8 cellular contexts compared by ENCODE assay signal in the genomic region with DNA sequence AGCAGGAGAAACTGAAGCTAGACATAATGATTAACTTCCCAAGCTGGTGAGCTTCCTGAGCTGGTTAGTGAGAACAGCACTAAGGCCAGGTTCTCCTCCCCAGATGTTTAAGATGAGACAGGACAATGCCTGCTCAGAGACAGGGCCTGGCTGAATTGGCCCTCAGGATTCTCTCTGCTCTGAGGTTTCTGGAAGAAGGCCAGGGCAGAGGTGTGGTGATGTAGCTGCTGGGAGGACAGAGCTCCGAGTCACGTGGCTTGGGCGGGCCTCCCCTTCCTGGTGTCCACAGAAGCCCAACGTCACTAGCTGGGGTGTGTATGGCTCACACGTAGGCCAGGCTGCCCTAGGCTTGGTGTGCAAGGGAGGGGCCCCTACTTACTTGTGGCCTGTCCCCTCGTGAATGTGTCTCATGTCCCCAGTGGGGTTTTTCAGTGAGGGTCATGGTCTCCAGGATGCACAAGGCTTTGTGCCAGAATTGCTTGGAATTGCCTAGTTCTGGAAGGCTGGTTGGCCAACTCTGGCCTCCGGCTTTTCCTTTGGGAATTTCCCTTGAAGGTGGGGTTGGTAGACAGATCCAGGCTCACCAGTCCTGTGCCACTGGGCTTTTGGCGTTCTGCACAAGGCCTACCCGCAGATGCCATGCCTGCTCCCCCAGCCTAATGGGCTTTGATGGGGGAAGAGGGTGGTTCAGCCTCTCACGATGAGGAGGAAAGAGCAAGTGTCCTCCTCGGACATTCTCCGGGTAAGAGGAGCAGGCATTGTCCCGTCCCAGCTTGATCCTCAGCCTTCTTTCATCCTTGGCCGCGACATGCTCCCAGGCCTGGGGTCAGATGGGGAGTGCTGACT. TPM values are rescaled to one million over a fixed set of nuclear protein-coding genes. Genes with fewer than 3 reads are reported as not detected.
A peak's percentile ranks its signal among the peaks of the same experiment; 100 is the strongest.
DNase-seq lines count a peak whose midpoint lies in the region; ATAC-seq lines count a peak whose summit lies in the region.

No MANE protein-coding gene starts in this region.

- H3K27me3 Mint-ChIP-seq in activated CD4-positive, alpha-beta T cell treated with anti-CD3 and anti-CD28 coated beads for 36 hours: no peaks in the 10 kb centered on the region

- DNase-seq in ELR (ENCODE audit: low read depth) (peak; percentile 80), globus pallidus (ENCODE audit: low spot score) (peak; percentile 14), NCI-H146 treated with DMSO at 0.1 percent for 48 hours (lab: John Stamatoyannopoulos, UW; ENCODE audit: unreplicated experiment) (no peak), SW 1271 (lab: John Stamatoyannopoulos, UW) (no peak)
- DNase-seq in activated CD4-positive, alpha-beta T cell treated with anti-CD3 and anti-CD28 coated beads for 36 hours: peak; percentile 81
- peak; percentile 67 for DNase-seq in stimulated activated CD4-positive, alpha-beta T cell treated with anti-CD3 and anti-CD28 coated beads, Interleukin-1b, Interleukin-23, amount 100 ng/mL, for 48 hours

- CTCF ChIA-PET in activated CD4-positive, alpha-beta T cell treated with anti-CD3 and anti-CD28 coated beads for 36 hours (lab: Charles Lee): interaction anchor here (0.7 to 1.8 kb wide), 9 partner anchors 9 to 110 kb away, joined by 3 to 6 read pairs (median 4); a partner anchor contains a TSS

- POLR2A ChIA-PET in activated CD4-positive, alpha-beta T cell treated with anti-CD3 and anti-CD28 coated beads for 36 hours (lab: Charles Lee): interaction anchor here (1.3 kb wide), 1 partner anchor 16 kb away, joined by 4 read pairs; a partner anchor contains a TSS

- peaks cover 10% of the 10 kb centered on the region for H3K36me3 Mint-ChIP-seq in activated CD4-positive, alpha-beta T cell treated with anti-CD3 and anti-CD28 coated beads for 36 hours (ENCODE audit: low read depth)

- ATAC-seq in GM21367 (IDR thresholded peaks at IDR 0.05; ENCODE audit: unreplicated experiment) (peak; percentile 45), HG03571 (IDR thresholded peaks at IDR 0.05; ENCODE audit: unreplicated experiment) (peak; percentile 50)
- peak; percentile 51 for ATAC-seq in activated CD4-positive, alpha-beta T cell treated with anti-CD3 and anti-CD28 coated beads for 36 hours

- H3K27ac Mint-ChIP-seq in activated CD4-positive, alpha-beta T cell treated with anti-CD3 and anti-CD28 coated beads for 36 hours: peak overlapping the region; percentile 88

- intact Hi-C loops in activated CD4-positive, alpha-beta T cell treated with anti-CD3 and anti-CD28 coated beads for 36 hours (cut with DNase I, micrococcal nuclease): loop anchor here in 1 of 2 experiments (1.0 to 5.0 kb wide), 2 partner anchors 11 to 46 kb away; a partner anchor contains a TSS

- H3K9me3 Mint-ChIP-seq in activated CD4-positive, alpha-beta T cell treated with anti-CD3 and anti-CD28 coated beads for 36 hours (ENCODE audit: low read depth): no peaks in the 10 kb centered on the region

- peak overlapping the region; percentile 71 for H3K4me3 Mint-ChIP-seq in activated CD4-positive, alpha-beta T cell treated with anti-CD3 and anti-CD28 coated beads for 36 hours

- H3K4me1 Mint-ChIP-seq in activated CD4-positive, alpha-beta T cell treated with anti-CD3 and anti-CD28 coated beads for 36 hours: peaks cover 83% of the 10 kb centered on the region

RNA-seq across cellular contexts. Expression of a gene that starts 3.4 kb away (rescaled TPM):
- total RNA-seq in activated CD4-positive, alpha-beta T cell treated with anti-CD3 and anti-CD28 coated beads for 36 hours: 1 to 10 TPM; 6.6 to 9.3 TPM

RNA-seq across cellular contexts. Expression of a gene that starts 15.7 kb away (rescaled TPM):
- total RNA-seq in activated CD4-positive, alpha-beta T cell treated with anti-CD3 and anti-CD28 coated beads for 36 hours: 10 to 100 TPM; 43.3 to 48.9 TPM

RNA-seq across cellular contexts. Expression of a gene that starts 45.1 kb away (rescaled TPM):
- 10 to 100 TPM; 72.4 to 92.8 TPM for total RNA-seq in activated CD4-positive, alpha-beta T cell treated with anti-CD3 and anti-CD28 coated beads for 36 hours

Comparison
In these comparisons a context has a peak if more than half of its experiments do, and no peak if none do; other contexts are left out.
1. DNase-seq: peak in ELR (single experiment), activated CD4-positive, alpha-beta T cell treated with anti-CD3 and anti-CD28 coated beads for 36 hours (single experiment), globus pallidus (single experiment) and stimulated activated CD4-positive, alpha-beta T cell treated with anti-CD3 and anti-CD28 coated beads, Interleukin-1b, Interleukin-23, amount 100 ng/mL, for 48 hours (single experiment); none in NCI-H146 treated with DMSO at 0.1 percent for 48 hours (single experiment) and SW 1271 (0 of 2).
2. Peak in every context shown above with its lines, with median percentiles within 50 percentile points of each other: ATAC-seq.